In genomic region chr13:22468055-22468454, GRCh38 we compare ENCODE assay signal across 25 cellular contexts.
"Had no signal": no experiment of that assay in that cellular context is flagged by ENCODE, and none has a peak within 500 bp of the region (broad histone marks: within the 10 kb centered on the region; RNA-seq: fewer than 3 reads in every experiment).

No MANE protein-coding gene starts in this region.

- H3K27ac ChIP-seq: RWPE1 had no signal

- H3K36me3 Mint-ChIP-seq: T-cell had no signal

- ATAC-seq: Panc1, PC-3, T-cell had no signal

- H3K27me3 Mint-ChIP-seq: T-cell had no signal

- H3K9me2 ChIP-seq: SK-N-SH had no signal

- H3K4me1 Mint-ChIP-seq: T-cell had no signal

- H3K36me3 ChIP-seq: MG63 had no signal

- DNase-seq: IMR-90; Karpas-422; KG1; MG63; NCI-H1092; NCI-H1105 treated with DMSO at 0.1 percent for 48 hours; NCI-H1417 treated with DMSO at 0.1 percent for 48 hours; NCI-H146; NCI-H1694 treated with DMSO at 0.1 percent for 48 hours; NCI-H1930; NCI-H2081 treated with DMSO at 0.1 percent for 48 hours; NCI-H2171; NCI-H226; NCI-H446; NCI-H510A; NCI-H524 treated with DMSO at 0.1 percent for 48 hours; NCI-H69; NK-92 treated with Interleukin-12 subunit alpha and Interleukin-12 subunit beta, amount 100 ng/mL, for 24 hours; PC-3; SHP77; SK-N-SH; SW 1271; T-cell had no signal

- H3K27ac Mint-ChIP-seq: T-cell had no signal

- H3K9me3 ChIP-seq: MG63 had no signal

- H3K4me3 ChIP-seq: MG63 had no signal

- H3K9me3 Mint-ChIP-seq: T-cell had no signal

- H3K27me3 ChIP-seq: MG63 had no signal

- H3K4me2 ChIP-seq: SK-N-SH had no signal

- H3K4me3 Mint-ChIP-seq: T-cell had no signal

- H3K9ac ChIP-seq: SK-N-SH had no signal
